Comparison of ENCODE assay signal across 1 cellular context in genomic region chr1:119116725-119117124, GRCh38.
TF ChIP-seq lines count a peak whose summit lies in the region.

No MANE protein-coding gene starts in this region.

TF ChIP-seq in H1, 55 proteins besides CTCF, POLR2A, EP300 and RAD21:
- TF ChIP-seq CBX8 (IDR thresholded peaks at IDR 0.05; ENCODE audit: borderline replicate concordance, low read depth, low read length) (no peak), TAF1 (IDR thresholded peaks at IDR 0.05; ENCODE audit: low read depth, low read length) (no peak), RNF2 (IDR thresholded peaks at IDR 0.05; ENCODE audit: borderline replicate concordance, low read depth, low read length, missing control alignments, poor library complexity, severe bottlenecking) (no peak), CTBP2 (IDR thresholded peaks at IDR 0.05; ENCODE audit: borderline replicate concordance, insufficient read depth, insufficient read length, low read length) (no peak)
